12 cellular contexts compared by ENCODE assay signal in the genomic region with DNA sequence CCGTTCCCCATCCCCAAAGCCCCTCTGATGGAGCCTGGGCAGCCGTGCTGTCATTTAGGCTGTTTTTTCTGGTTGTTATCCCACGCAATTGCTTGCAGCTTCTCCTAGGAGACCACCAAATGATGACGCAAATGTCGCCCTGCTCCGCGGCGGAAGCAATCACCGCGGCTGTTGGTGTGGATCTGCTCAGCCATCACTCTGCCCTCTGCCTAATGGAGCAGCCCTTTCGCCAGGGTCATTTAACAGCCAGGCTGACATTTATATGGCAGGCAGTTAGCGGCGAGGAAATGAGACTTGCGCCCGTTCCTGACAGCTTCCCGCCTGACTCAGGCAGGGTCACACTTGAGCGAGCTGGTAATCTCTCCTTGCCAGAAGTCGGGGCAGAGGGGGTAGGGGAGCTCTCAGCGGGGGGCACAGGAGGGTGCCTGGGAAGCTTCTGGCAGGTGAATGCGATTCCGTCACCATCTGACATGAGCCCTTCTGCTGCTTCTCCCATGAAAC.
A peak's percentile ranks its signal among the peaks of the same experiment; 100 is the strongest.
DNase-seq lines count a peak whose midpoint lies in the region; ATAC-seq and TF ChIP-seq lines count a peak whose summit lies in the region.
"Had no signal": no experiment of that assay in that cellular context is flagged by ENCODE, and none has a peak within 500 bp of the region (broad histone marks: within the 10 kb centered on the region; RNA-seq: fewer than 3 reads in every experiment).

No MANE protein-coding gene starts in this region.

- TF ChIP-seq EP300 in upper lobe of left lung (IDR thresholded peaks at IDR 0.05), result no peak

- peaks cover 10% of the 10 kb centered on the region; the same call in 1 of the 2 replicates for H4K20me1 ChIP-seq in BLaER1

- TF ChIP-seq CTCF in WERI-Rb-1 (IDR thresholded peaks at IDR 0.05; ENCODE audit: low read depth, low read length) (no peak), upper lobe of left lung (IDR thresholded peaks at IDR 0.05) (no peak)

- H3K4me1 ChIP-seq in BLaER1 (peaks cover 73% of the 10 kb centered on the region), upper lobe of left lung (peaks cover 0 to 5% (median 0%) of the 10 kb centered on the region in 4 donors)

- in situ Hi-C loops in KBM-7 (cut with MboI; ENCODE audit: low pct_unique_long_range_greater_than_20kb, low sequenced_read_pairs), result no loop called here

- H3K4me2 ChIP-seq in BLaER1, result peak overlapping the region; percentile 90

- no peak for TF ChIP-seq POLR2A in upper lobe of left lung (IDR thresholded peaks at IDR 0.05)

- H3K9ac ChIP-seq in BLaER1, result no peak overlapping the region
- H3K9ac ChIP-seq: GM23248 had no signal

- intact Hi-C loops in left colon (cut with DNase I, micrococcal nuclease), result no loop called here

- DNase-seq in KBM-7, result peak; percentile 88
- peak; percentile 95 for DNase-seq in WERI-Rb-1
- no peak for DNase-seq in left colon
- no peak for DNase-seq in stimulated activated CD4-positive, alpha-beta T cell treated with anti-CD3 and anti-CD28 coated beads, Interleukin-15, amount 100 ng/mL, for 24 hours
- DNase-seq in upper lobe of left lung, result no peak
- DNase-seq in occipital lobe (lab: John Stamatoyannopoulos, UW), result no peak
- DNase-seq in hippocampal formation (lab: John Stamatoyannopoulos, UW), result no peak
- DNase-seq: GM23248, midbrain had no signal

- no peaks in the 10 kb centered on the region for H3K36me3 ChIP-seq in BLaER1
- H3K36me3 ChIP-seq in WERI-Rb-1, result no peaks in the 10 kb centered on the region
- no peaks in the 10 kb centered on the region for H3K36me3 ChIP-seq in upper lobe of left lung

- H3K4me3 ChIP-seq in BLaER1 (0 out of 2 replicates have a peak overlapping the region, but pooled peaks have one; percentile 4), WERI-Rb-1 (ENCODE audit: low read depth, low read length) (peak overlapping the region; percentile 28; the same call in 1 of the 2 replicates), upper lobe of left lung (no peak overlapping the region)
- H3K4me3 ChIP-seq: GM23248, SK-N-MC had no signal

- H3K27ac ChIP-seq in BLaER1 (no peak overlapping the region), WERI-Rb-1 (peak overlapping the region; percentile 94), upper lobe of left lung (no peak overlapping the region)
- H3K27ac ChIP-seq: GM23248, SK-N-MC had no signal

- ATAC-seq in left colon (peak; percentile 12), upper lobe of left lung (ENCODE audit: low FRiP score in 2 of 2) (no peak)
- ATAC-seq: stimulated activated memory B cell treated with anti-CD40 and anti-IgM and Interleukin-4, amounts not matched to agents 10 μg/mL and 1 μg/mL and 100 μg/mL, for 72 hours had no signal

- WGBS in upper lobe of left lung, 2 donors, result 29% methylated on average over 9 to 21 of the region's 21 CpGs

- H3K9me3 ChIP-seq in BLaER1 (no peaks in the 10 kb centered on the region), WERI-Rb-1 (ENCODE audit: severe bottlenecking) (peaks cover 5% of the 10 kb centered on the region), upper lobe of left lung (no peaks in the 10 kb centered on the region)

- no peaks in the 10 kb centered on the region for H3K27me3 ChIP-seq in BLaER1
- H3K27me3 ChIP-seq in WERI-Rb-1 (ENCODE audit: insufficient read depth, low read depth, severe bottlenecking), result no peaks in the 10 kb centered on the region
- H3K27me3 ChIP-seq in upper lobe of left lung, result no peaks in the 10 kb centered on the region

Comparison
In these comparisons a context has a peak if more than half of its experiments do, and no peak if none do; other contexts are left out.
1. H3K4me3 ChIP-seq: peak in BLaER1 (single experiment) and WERI-Rb-1 (single experiment); none in upper lobe of left lung (0 of 4).
2. DNase-seq: peak in KBM-7 (single experiment) and WERI-Rb-1 (single experiment); none in left colon (0 of 2), stimulated activated CD4-positive, alpha-beta T cell treated with anti-CD3 and anti-CD28 coated beads, Interleukin-15, amount 100 ng/mL, for 24 hours (single experiment), upper lobe of left lung (0 of 2), occipital lobe (single experiment) and hippocampal formation (0 of 2).